ENCODE assay signal across 38 cellular contexts in the genomic region with DNA sequence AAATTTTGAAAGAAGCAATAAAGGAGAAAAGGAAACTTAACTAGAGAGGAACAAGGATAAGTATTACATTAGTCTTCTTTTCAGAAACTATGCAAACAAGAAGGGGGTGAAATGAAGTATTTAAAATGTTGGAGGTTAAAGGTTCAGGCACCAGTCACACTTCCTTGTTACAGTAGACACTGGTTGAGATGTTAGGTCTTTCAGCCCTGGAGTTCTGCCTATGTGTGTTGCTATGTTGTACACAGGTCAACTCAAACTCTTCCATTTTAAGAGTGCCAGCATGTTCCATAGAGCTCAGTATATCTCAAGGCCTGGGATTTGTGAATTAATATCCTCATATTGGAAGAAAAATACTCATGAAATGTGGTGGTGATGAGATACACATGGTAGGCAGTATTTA. TPM values are rescaled to one million over a fixed set of nuclear protein-coding genes. Genes with fewer than 3 reads are reported as not detected.
"Had no signal": no experiment of that assay in that cellular context is flagged by ENCODE, and none has a peak within 500 bp of the region (broad histone marks: within the 10 kb centered on the region; RNA-seq: fewer than 3 reads in every experiment).

No MANE protein-coding gene starts in this region.

- H3K9me3 ChIP-seq: adrenal gland, colonic mucosa had no signal

- DNase-seq: activated B cell treated with CpG ODN at 0.5 μM for 24 hours; activated CD4-positive, alpha-beta T cell treated with anti-CD3 and anti-CD28 coated beads for 48 hours; activated CD4-positive, alpha-beta T cell treated with anti-CD3 and anti-CD28 coated beads, Interleukin-2, amount 50 U/mL, for 1 hour; activated CD4-positive, alpha-beta T cell treated with anti-CD3 and anti-CD28 coated beads, Interleukin-2, amount 50 U/mL, for 48 hours; activated CD8-positive, alpha-beta memory T cell treated with anti-CD3 and anti-CD28 coated beads, Interleukin-2, amount 10 ng/mL, durations not matched to agents 7 days and 5 days; activated CD8-positive, alpha-beta memory T cell treated with anti-CD3 and anti-CD28 coated beads, Interleukin-2, amount 50 U/mL, for 4 hours; activated CD8-positive, alpha-beta T cell treated with anti-CD3 and anti-CD28 coated beads, Interleukin-2, amount 10 ng/mL, durations not matched to agents 7 days and 5 days; activated effector memory CD4-positive, alpha-beta T cell treated with anti-CD3 and anti-CD28 coated beads, Interleukin-2, amount 50 U/mL, for 16 hours; activated naive CD4-positive, alpha-beta T cell treated with anti-CD3 and anti-CD28 coated beads for 36 hours; activated naive CD8-positive, alpha-beta T cell treated with anti-CD3 and anti-CD28 coated beads for 36 hours; activated naive CD8-positive, alpha-beta T cell treated with anti-CD3 and anti-CD28 coated beads, Interleukin-2, amount 50 U/mL, for 24 hours; activated T-cell treated with anti-CD3 and anti-CD28 coated beads, Interleukin-2, amount 50 U/mL, for 1 hour; activated T-cell treated with anti-CD3 and anti-CD28 coated beads, Interleukin-2, amount 50 U/mL, for 48 hours; adrenal gland; amygdala; aorta; body of pancreas; caudate nucleus; colonic mucosa; dermis blood vessel endothelial cell; effector CD4-positive, alpha-beta T cell; effector memory CD8-positive, alpha-beta T cell; erythroblast; foreskin keratinocyte; gastrocnemius medialis; glutamatergic neuron; heart left ventricle; T-helper 1 cell; T-helper 17 cell; T1000; WERI-Rb-1 had no signal

- H3K4me1 Mint-ChIP-seq: activated naive CD4-positive, alpha-beta T cell treated with anti-CD3 and anti-CD28 coated beads, Interleukin-2, amount 50 U/mL, for 24 hours; activated naive CD8-positive, alpha-beta T cell treated with anti-CD3 and anti-CD28 coated beads for 36 hours; T-helper 17 cell had no signal

- H3K9me3 Mint-ChIP-seq: activated naive CD4-positive, alpha-beta T cell treated with anti-CD3 and anti-CD28 coated beads for 36 hours; activated naive CD8-positive, alpha-beta T cell treated with anti-CD3 and anti-CD28 coated beads, Interleukin-2, amount 50 U/mL, for 24 hours; activated T-helper 2 cell treated with anti-CD3 and anti-CD28 coated beads, Interferon-gamma antibody, Interleukin-2, Interleukin-4, amounts not matched to agents 10 μg/mL and 5 μg/mL and 100 μg/mL, durations not matched to agents 14 hours and 24 hours and 36 hours; effector memory CD8-positive, alpha-beta T cell; T-helper 2 cell treated with Interferon-gamma antibody and Interleukin-4, amounts not matched to agents 5 μg/mL and 100 μg/mL, for 36 hours had no signal

- ATAC-seq: activated CD4-positive, CD25-positive, alpha-beta regulatory T cell treated with anti-CD3 and anti-CD28 coated beads, Interleukin-2, amount 50 U/mL, for 24 hours; activated CD8-positive, alpha-beta memory T cell treated with anti-CD3 and anti-CD28 coated beads, Interleukin-2, amount 10 ng/mL, durations not matched to agents 7 days and 5 days; activated CD8-positive, alpha-beta T cell treated with anti-CD3 and anti-CD28 coated beads, Interleukin-2, amount 10 ng/mL, durations not matched to agents 7 days and 5 days; activated naive CD8-positive, alpha-beta T cell treated with anti-CD3 and anti-CD28 coated beads, Interleukin-2, amount 50 U/mL, for 24 hours; body of pancreas; effector memory CD8-positive, alpha-beta T cell; foreskin keratinocyte; gastrocnemius medialis; heart left ventricle; T-helper 17 cell had no signal

- H3K4me3 Mint-ChIP-seq: activated B cell treated with CpG ODN at 0.5 μM for 24 hours; activated CD8-positive, alpha-beta memory T cell treated with anti-CD3 and anti-CD28 coated beads, Interleukin-2, amount 10 ng/mL, durations not matched to agents 7 days and 5 days; activated CD8-positive, alpha-beta T cell treated with anti-CD3 and anti-CD28 coated beads, Interleukin-2, amount 10 ng/mL, durations not matched to agents 7 days and 5 days; activated naive CD4-positive, alpha-beta T cell treated with anti-CD3 and anti-CD28 coated beads for 36 hours; activated naive CD4-positive, alpha-beta T cell treated with anti-CD3 and anti-CD28 coated beads, Interleukin-2, amount 50 U/mL, for 24 hours; activated naive CD8-positive, alpha-beta T cell treated with anti-CD3 and anti-CD28 coated beads for 36 hours; activated naive CD8-positive, alpha-beta T cell treated with anti-CD3 and anti-CD28 coated beads, Interleukin-2, amount 50 U/mL, for 24 hours; activated T-helper 1 cell treated with anti-CD3 and anti-CD28 coated beads, Interleukin-12 subunit alpha, Interleukin-12 subunit beta, Interleukin-2, Interleukin-4 antibody, amounts not matched to agents 30 ng/mL and 10 ng/mL and 1 ng/mL, durations not matched to agents 14 hours and 24 hours and 36 hours; effector memory CD8-positive, alpha-beta T cell; T-helper 17 cell; T-helper 2 cell treated with Interferon-gamma antibody and Interleukin-4, amounts not matched to agents 5 μg/mL and 100 μg/mL, for 36 hours had no signal

- H3K27ac Mint-ChIP-seq: activated B cell treated with CpG ODN at 0.5 μM for 24 hours; activated CD8-positive, alpha-beta memory T cell treated with anti-CD3 and anti-CD28 coated beads, Interleukin-2, amount 10 ng/mL, durations not matched to agents 7 days and 5 days; activated CD8-positive, alpha-beta T cell treated with anti-CD3 and anti-CD28 coated beads, Interleukin-2, amount 10 ng/mL, durations not matched to agents 7 days and 5 days; activated naive CD4-positive, alpha-beta T cell treated with anti-CD3 and anti-CD28 coated beads for 36 hours; activated naive CD4-positive, alpha-beta T cell treated with anti-CD3 and anti-CD28 coated beads, Interleukin-2, amount 50 U/mL, for 24 hours; activated naive CD8-positive, alpha-beta T cell treated with anti-CD3 and anti-CD28 coated beads for 36 hours; activated naive CD8-positive, alpha-beta T cell treated with anti-CD3 and anti-CD28 coated beads, Interleukin-2, amount 50 U/mL, for 24 hours; activated T-helper 1 cell treated with anti-CD3 and anti-CD28 coated beads, Interleukin-12 subunit alpha, Interleukin-12 subunit beta, Interleukin-2, Interleukin-4 antibody, amounts not matched to agents 30 ng/mL and 10 ng/mL and 1 ng/mL, durations not matched to agents 14 hours and 24 hours and 36 hours; activated T-helper 2 cell treated with anti-CD3 and anti-CD28 coated beads, Interferon-gamma antibody, Interleukin-2, Interleukin-4, amounts not matched to agents 10 μg/mL and 5 μg/mL and 100 μg/mL, durations not matched to agents 14 hours and 24 hours and 36 hours; effector memory CD8-positive, alpha-beta T cell; T-helper 17 cell; T-helper 2 cell treated with Interferon-gamma antibody and Interleukin-4, amounts not matched to agents 5 μg/mL and 100 μg/mL, for 36 hours had no signal

- H3K36me3 ChIP-seq: adrenal gland, colonic mucosa, esophagus muscularis mucosa, gastrocnemius medialis, heart left ventricle, WERI-Rb-1 had no signal

- H3K27me3 Mint-ChIP-seq: activated B cell treated with CpG ODN at 0.5 μM for 24 hours had no signal

- H3K36me3 Mint-ChIP-seq: activated naive CD4-positive, alpha-beta T cell treated with anti-CD3 and anti-CD28 coated beads, Interleukin-2, amount 50 U/mL, for 24 hours; activated naive CD8-positive, alpha-beta T cell treated with anti-CD3 and anti-CD28 coated beads for 36 hours had no signal

- H3K27ac ChIP-seq: adrenal gland, body of pancreas, colonic mucosa, esophagus muscularis mucosa, foreskin keratinocyte, gastrocnemius medialis, WERI-Rb-1 had no signal

- H3K27me3 ChIP-seq: adrenal gland, body of pancreas, colonic mucosa, esophagus muscularis mucosa, foreskin keratinocyte, gastrocnemius medialis, heart left ventricle had no signal

- H3K4me3 ChIP-seq: adrenal gland, body of pancreas, colonic mucosa, esophagus muscularis mucosa, gastrocnemius medialis, heart left ventricle had no signal

- H3K4me1 ChIP-seq: adrenal gland, body of pancreas, colonic mucosa, esophagus muscularis mucosa, foreskin keratinocyte, gastrocnemius medialis had no signal

RNA-seq across cellular contexts. Expression of gene MS4A4A, which starts 6.0 kb away (rescaled TPM):
- total RNA-seq: activated CD8-positive, alpha-beta memory T cell treated with anti-CD3 and anti-CD28 coated beads for 36 hours; activated CD8-positive, alpha-beta memory T cell treated with anti-CD3 and anti-CD28 coated beads, Interleukin-2, amount 10 ng/mL, durations not matched to agents 7 days and 5 days; activated CD8-positive, alpha-beta T cell treated with anti-CD3 and anti-CD28 coated beads, Interleukin-2, amount 10 ng/mL, durations not matched to agents 7 days and 5 days; activated naive CD4-positive, alpha-beta T cell treated with anti-CD3 and anti-CD28 coated beads for 36 hours; activated naive CD8-positive, alpha-beta T cell treated with anti-CD3 and anti-CD28 coated beads for 36 hours; activated T-helper 1 cell treated with anti-CD3 and anti-CD28 coated beads, Interleukin-12 subunit alpha, Interleukin-12 subunit beta, Interleukin-2, Interleukin-4 antibody, amounts not matched to agents 30 ng/mL and 10 ng/mL and 1 ng/mL, durations not matched to agents 14 hours and 24 hours and 36 hours; activated T-helper 2 cell treated with anti-CD3 and anti-CD28 coated beads, Interferon-gamma antibody, Interleukin-2, Interleukin-4, amounts not matched to agents 10 μg/mL and 5 μg/mL and 100 μg/mL, durations not matched to agents 14 hours and 24 hours and 36 hours; dermis blood vessel endothelial cell; foreskin keratinocyte had no signal

RNA-seq across cellular contexts. Expression of gene MS4A4E, which starts 31.5 kb away (rescaled TPM):
- total RNA-seq: activated B cell treated with CpG ODN at 0.5 μM for 24 hours; activated CD8-positive, alpha-beta memory T cell treated with anti-CD3 and anti-CD28 coated beads for 36 hours; activated CD8-positive, alpha-beta memory T cell treated with anti-CD3 and anti-CD28 coated beads, Interleukin-2, amount 10 ng/mL, durations not matched to agents 7 days and 5 days; activated CD8-positive, alpha-beta T cell treated with anti-CD3 and anti-CD28 coated beads, Interleukin-2, amount 10 ng/mL, durations not matched to agents 7 days and 5 days; activated naive CD4-positive, alpha-beta T cell treated with anti-CD3 and anti-CD28 coated beads for 36 hours; activated naive CD8-positive, alpha-beta T cell treated with anti-CD3 and anti-CD28 coated beads for 36 hours; activated T-helper 1 cell treated with anti-CD3 and anti-CD28 coated beads, Interleukin-12 subunit alpha, Interleukin-12 subunit beta, Interleukin-2, Interleukin-4 antibody, amounts not matched to agents 30 ng/mL and 10 ng/mL and 1 ng/mL, durations not matched to agents 14 hours and 24 hours and 36 hours; activated T-helper 2 cell treated with anti-CD3 and anti-CD28 coated beads, Interferon-gamma antibody, Interleukin-2, Interleukin-4, amounts not matched to agents 10 μg/mL and 5 μg/mL and 100 μg/mL, durations not matched to agents 14 hours and 24 hours and 36 hours; body of pancreas; dermis blood vessel endothelial cell; foreskin keratinocyte had no signal

RNA-seq across cellular contexts. Expression of gene MS4A6E, which starts 52.6 kb away (rescaled TPM):
- total RNA-seq: activated B cell treated with CpG ODN at 0.5 μM for 24 hours; activated CD8-positive, alpha-beta memory T cell treated with anti-CD3 and anti-CD28 coated beads for 36 hours; activated CD8-positive, alpha-beta memory T cell treated with anti-CD3 and anti-CD28 coated beads, Interleukin-2, amount 10 ng/mL, durations not matched to agents 7 days and 5 days; activated CD8-positive, alpha-beta T cell treated with anti-CD3 and anti-CD28 coated beads, Interleukin-2, amount 10 ng/mL, durations not matched to agents 7 days and 5 days; activated naive CD4-positive, alpha-beta T cell treated with anti-CD3 and anti-CD28 coated beads for 36 hours; activated naive CD8-positive, alpha-beta T cell treated with anti-CD3 and anti-CD28 coated beads for 36 hours; activated T-helper 1 cell treated with anti-CD3 and anti-CD28 coated beads, Interleukin-12 subunit alpha, Interleukin-12 subunit beta, Interleukin-2, Interleukin-4 antibody, amounts not matched to agents 30 ng/mL and 10 ng/mL and 1 ng/mL, durations not matched to agents 14 hours and 24 hours and 36 hours; activated T-helper 2 cell treated with anti-CD3 and anti-CD28 coated beads, Interferon-gamma antibody, Interleukin-2, Interleukin-4, amounts not matched to agents 10 μg/mL and 5 μg/mL and 100 μg/mL, durations not matched to agents 14 hours and 24 hours and 36 hours; adrenal gland; body of pancreas; colonic mucosa; dermis blood vessel endothelial cell; esophagus muscularis mucosa; foreskin keratinocyte; gastrocnemius medialis; heart left ventricle; T-helper 17 cell had no signal
